Comparison of ENCODE assay signal across 8 cellular contexts in the genomic region with DNA sequence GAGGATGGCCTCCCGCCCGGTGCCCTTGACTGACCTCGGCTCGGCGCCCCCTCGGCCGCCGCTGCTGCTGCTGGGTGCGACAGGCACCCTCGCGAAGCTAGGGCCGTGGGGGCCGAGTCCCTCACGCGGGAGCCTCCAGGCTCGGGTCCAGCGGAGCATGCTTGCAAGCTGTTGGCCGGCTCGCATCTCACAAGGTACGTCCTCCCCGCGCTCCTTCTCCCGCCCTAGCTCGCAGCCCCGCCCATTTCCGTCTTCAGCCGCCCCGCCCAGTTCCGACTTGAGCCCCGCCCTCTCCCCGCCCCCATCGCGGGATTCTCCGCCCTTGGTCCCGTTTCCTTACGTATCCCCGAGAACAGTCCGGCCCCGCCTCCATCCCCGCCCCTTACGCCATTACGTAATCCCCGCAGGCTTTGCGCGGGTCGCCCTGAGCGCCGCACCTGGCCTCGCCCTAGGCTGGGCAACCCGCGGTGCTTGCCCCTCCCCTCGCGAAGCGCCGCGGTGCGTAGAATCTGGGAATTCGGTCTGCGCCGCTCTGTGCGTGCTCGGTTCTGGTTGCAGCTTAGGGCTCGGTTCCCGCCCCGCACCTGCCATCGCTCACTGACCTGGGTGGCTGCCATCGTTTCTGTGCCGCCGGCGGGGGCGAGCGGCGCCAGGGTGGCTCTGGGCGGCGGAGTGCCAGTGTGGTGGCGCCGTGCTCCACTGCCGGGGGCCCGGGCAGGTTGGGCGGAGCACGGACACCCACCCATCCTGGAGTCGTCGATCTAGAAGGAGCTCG. TPM values are rescaled to one million over a fixed set of nuclear protein-coding genes. Genes with fewer than 3 reads are reported as not detected.
DNase-seq lines count a peak whose midpoint lies in the region; ATAC-seq and TF ChIP-seq lines count a peak whose summit lies in the region.

ABHD11 (minus strand) TSS at position 191 of the 775 bp plus-strand sequence; CDS start at position 159, 32 bp downstream.

- peak; percentile 78 for ATAC-seq in HG03457 (IDR thresholded peaks at IDR 0.05; ENCODE audit: unreplicated experiment)

- H3K27me3 ChIP-seq in BE2C, result no peaks in the 10 kb centered on the region

- H3K4me1 ChIP-seq in BE2C, result no peaks in the 10 kb centered on the region

- no peaks in the 10 kb centered on the region for H3K9me3 ChIP-seq in BE2C

- no peak for TF ChIP-seq CTCF in BE2C (IDR thresholded peaks at IDR 0.05; ENCODE audit: low read depth, low read length)
- TF ChIP-seq CTCF in choroid plexus epithelial cell (conservative IDR thresholded peaks at IDR 0.05; ENCODE audit: low read depth, low read length), result no peak

- DNase-seq in BE2C (peak; percentile 98), GM19240 (ENCODE audit: insufficient read length, low spot score) (peak; percentile 98), NCI-H524 treated with DMSO at 0.1 percent for 48 hours (lab: John Stamatoyannopoulos, UW) (peak; percentile 59), choroid plexus epithelial cell (ENCODE audit: low read depth) (peak; percentile 98), kidney tubule cell (ENCODE audit: low spot score) (peak; percentile 99)
- DNase-seq in activated CD4-positive, alpha-beta T cell treated with anti-CD3 and anti-CD28 coated beads for 4 hours, result peak; percentile 98 to 99
- DNase-seq in stimulated activated CD4-positive, alpha-beta T cell treated with anti-CD3 and anti-CD28 coated beads, Interleukin-1b, Interleukin-23, amount 100 ng/mL, for 1 hour (ENCODE audit: low read depth in 2 of 2), result peak; percentile 98 to 100

- H3K4me3 ChIP-seq in BE2C (ENCODE audit: low read depth, low read length) (peak within 1 kb of the TSS; percentile 75), choroid plexus epithelial cell (ENCODE audit: low read depth, low read length) (peak within 1 kb of the TSS; percentile 89)

- H3K36me3 ChIP-seq in BE2C, result no peaks in the 10 kb centered on the region

RNA-seq across cellular contexts. Expression of gene ABHD11, which starts in this region (rescaled TPM):
- 46.5 TPM for polyA plus RNA-seq in BE2C (2012; ENCODE audit: insufficient read depth, insufficient read length, low read depth)

Comparison
In these comparisons a context has a peak if more than half of its experiments do, and no peak if none do; other contexts are left out.
1. Peak in every context shown above with its lines: DNase-seq, ATAC-seq and H3K4me3 ChIP-seq.